In the genomic region with DNA sequence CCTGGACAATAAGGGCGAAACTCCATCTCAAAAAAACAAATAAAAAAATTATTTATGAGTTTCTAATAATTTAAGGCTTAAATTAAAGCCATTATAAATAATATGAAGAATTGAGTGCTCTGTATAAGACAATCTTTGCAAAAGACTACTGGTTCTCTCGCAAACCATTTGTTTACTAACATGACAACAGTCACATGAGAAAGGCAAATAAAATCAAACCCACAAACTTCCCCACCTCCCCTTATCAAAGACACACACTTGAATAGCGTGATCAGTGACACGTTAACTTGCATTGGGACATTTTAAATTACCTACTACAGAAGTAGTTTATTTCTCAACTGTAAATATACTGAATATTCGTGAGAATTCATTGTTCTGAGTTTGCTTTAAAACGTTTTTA, we compare ENCODE assay signal across 30 cellular contexts.
"Had no signal": no experiment of that assay in that cellular context is flagged by ENCODE, and none has a peak within 500 bp of the region (broad histone marks: within the 10 kb centered on the region; RNA-seq: fewer than 3 reads in every experiment).

No MANE protein-coding gene starts in this region.

- H3K36me3 ChIP-seq: suprapubic skin had no signal

- ATAC-seq: naive thymus-derived CD8-positive, alpha-beta T cell; natural killer cell treated with Interleukin-12 subunit alpha and Interleukin-12 subunit beta and Interleukin-15 and Interleukin-18, amount 100 ng/mL, for 72 hours; psoas muscle; right cardiac atrium; sciatic nerve; stimulated activated memory B cell treated with anti-CD40 and anti-IgM and Interleukin-4, amounts not matched to agents 10 μg/mL and 1 μg/mL and 100 μg/mL, for 72 hours; stimulated activated naive CD8-positive, alpha-beta T cell treated with anti-CD3 and anti-CD28 coated beads, Interleukin-15, amount 100 ng/mL, for 72 hours; stimulated activated naive CD8-positive, alpha-beta T cell treated with anti-CD3 and anti-CD28 coated beads, Interleukin-15, Interleukin-2, amounts not matched to agents 100 U/mL and 50 U/mL, for 24 hours; upper lobe of right lung had no signal

- H2AFZ ChIP-seq: parathyroid adenoma had no signal

- DNase-seq: naive B cell; naive thymus-derived CD8-positive, alpha-beta T cell; nephron progenitor cell; nucleus accumbens; posterior cingulate gyrus; psoas muscle; right cardiac atrium; small intestine; stimulated activated CD4-positive, alpha-beta T cell treated with anti-CD3 and anti-CD28 coated beads, Interleukin-15, amount 100 ng/mL, for 24 hours; stimulated activated CD4-positive, alpha-beta T cell treated with anti-CD3 and anti-CD28 coated beads, Interleukin-4, amount 100 ng/mL, for 1 hour; stimulated activated CD4-positive, alpha-beta T cell treated with anti-CD3 and anti-CD28 coated beads, Interleukin-4, amount 100 ng/mL, for 4 hours; stimulated activated CD8-positive, alpha-beta memory T cell treated with anti-CD3 and anti-CD28 coated beads, Interleukin-4, amount 100 ng/mL, for 48 hours; stimulated activated naive CD4-positive, alpha-beta T cell; stimulated activated naive CD8-positive, alpha-beta T cell treated with anti-CD3 and anti-CD28 coated beads, Interleukin-15, amount 100 ng/mL, for 72 hours; stimulated activated naive CD8-positive, alpha-beta T cell treated with anti-CD3 and anti-CD28 coated beads, Interleukin-15, Interleukin-2, amounts not matched to agents 100 U/mL and 50 U/mL, for 24 hours; substantia nigra; testis; tibial artery; transverse colon; upper lobe of right lung had no signal

- H3K27me3 ChIP-seq: neutrophil, suprapubic skin, testis, tibial artery, transverse colon, upper lobe of right lung, vagina had no signal

- H3K4me3 Mint-ChIP-seq: naive B cell; naive thymus-derived CD8-positive, alpha-beta T cell; natural killer cell treated with Interleukin-12 subunit alpha and Interleukin-12 subunit beta and Interleukin-15 and Interleukin-18, amount 100 ng/mL, for 72 hours; nephron progenitor cell; neural crest cell; stimulated activated memory B cell treated with anti-CD40 and anti-IgM and Interleukin-4, amounts not matched to agents 10 μg/mL and 1 μg/mL and 100 μg/mL, for 72 hours; stimulated activated naive CD8-positive, alpha-beta T cell treated with anti-CD3 and anti-CD28 coated beads, Interleukin-15, amount 100 ng/mL, for 72 hours; type B pancreatic cell had no signal

- H3K27ac Mint-ChIP-seq: natural killer cell treated with Interleukin-12 subunit alpha and Interleukin-12 subunit beta and Interleukin-15 and Interleukin-18, amount 100 ng/mL, for 72 hours; nephron progenitor cell; stimulated activated memory B cell treated with anti-CD40 and anti-IgM and Interleukin-4, amounts not matched to agents 10 μg/mL and 1 μg/mL and 100 μg/mL, for 72 hours; stimulated activated naive CD8-positive, alpha-beta T cell treated with anti-CD3 and anti-CD28 coated beads, Interleukin-15, amount 100 ng/mL, for 72 hours; type B pancreatic cell had no signal

- H3K27me3 Mint-ChIP-seq: naive B cell; naive thymus-derived CD8-positive, alpha-beta T cell; natural killer cell treated with Interleukin-12 subunit alpha and Interleukin-12 subunit beta and Interleukin-15 and Interleukin-18, amount 100 ng/mL, for 72 hours; progenitor cell of endocrine pancreas; stimulated activated memory B cell treated with anti-CD40 and anti-IgM and Interleukin-4, amounts not matched to agents 10 μg/mL and 1 μg/mL and 100 μg/mL, for 72 hours; stimulated activated naive CD8-positive, alpha-beta T cell treated with anti-CD3 and anti-CD28 coated beads, Interleukin-15, amount 100 ng/mL, for 72 hours; type B pancreatic cell had no signal

- H3K36me3 Mint-ChIP-seq: naive B cell; natural killer cell treated with Interleukin-12 subunit alpha and Interleukin-12 subunit beta and Interleukin-15 and Interleukin-18, amount 100 ng/mL, for 72 hours had no signal

- H3K9me3 ChIP-seq: neutrophil, psoas muscle, suprapubic skin, testis, tibial artery, transverse colon, upper lobe of right lung, vagina had no signal

- H3K27ac ChIP-seq: neutrophil, parathyroid adenoma, psoas muscle, suprapubic skin, testis, tibial artery, transverse colon, upper lobe of right lung, vagina had no signal

- H3K9ac ChIP-seq: parathyroid adenoma had no signal

- H3K4me3 ChIP-seq: psoas muscle, suprapubic skin, testis, tibial artery, transverse colon, upper lobe of right lung, vagina had no signal

- FAIRE-seq: small intestine had no signal

- H3K9me3 Mint-ChIP-seq: naive B cell; naive thymus-derived CD8-positive, alpha-beta T cell; natural killer cell treated with Interleukin-12 subunit alpha and Interleukin-12 subunit beta and Interleukin-15 and Interleukin-18, amount 100 ng/mL, for 72 hours; neural crest cell; stimulated activated memory B cell treated with anti-CD40 and anti-IgM and Interleukin-4, amounts not matched to agents 10 μg/mL and 1 μg/mL and 100 μg/mL, for 72 hours; stimulated activated naive CD8-positive, alpha-beta T cell treated with anti-CD3 and anti-CD28 coated beads, Interleukin-15, amount 100 ng/mL, for 72 hours; type B pancreatic cell had no signal

- H3K4me1 Mint-ChIP-seq: nephron progenitor cell, neural crest cell had no signal
